7 cellular contexts compared by ENCODE assay signal in the genomic region with DNA sequence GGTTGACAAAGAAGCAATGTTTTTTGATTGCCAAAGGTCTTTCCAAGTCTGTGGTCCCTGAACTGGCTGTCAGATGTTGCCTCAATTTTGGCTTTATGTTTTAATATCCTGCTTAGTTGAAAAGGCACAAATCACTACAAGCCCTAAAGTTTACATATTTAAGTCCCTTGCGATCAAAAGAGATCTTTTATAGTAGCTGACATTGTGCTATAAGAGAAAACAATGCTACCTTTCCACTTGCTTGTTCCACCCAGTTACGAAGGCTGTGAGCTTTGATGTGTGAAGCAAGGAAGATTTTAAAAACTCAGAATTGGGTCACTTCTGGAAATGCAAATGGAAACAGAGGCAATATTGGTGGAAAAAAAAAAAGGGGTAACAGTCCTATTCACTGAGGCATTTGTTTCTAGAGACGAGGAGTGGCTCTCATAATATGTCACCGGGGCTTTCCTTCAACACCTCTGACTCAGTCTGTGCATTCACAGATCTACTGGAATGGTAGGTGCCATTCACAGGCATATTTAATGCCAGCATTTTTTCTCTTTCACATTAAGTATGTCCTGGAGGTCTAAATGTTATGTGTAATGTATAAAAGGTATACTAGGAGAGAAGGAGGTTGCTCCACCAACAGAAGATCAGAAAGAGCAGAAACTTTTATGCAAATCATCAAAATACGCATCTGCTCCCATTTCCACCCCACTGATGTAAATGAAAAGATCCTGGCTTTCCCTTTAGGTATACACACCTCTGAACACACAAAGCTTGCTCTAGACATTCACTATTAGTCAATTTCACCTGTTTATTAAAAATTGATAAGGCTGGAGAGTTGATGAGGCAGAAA.
DNase-seq lines count a peak whose midpoint lies in the region; ATAC-seq and TF ChIP-seq lines count a peak whose summit lies in the region.

No MANE protein-coding gene starts in this region.

- CTCF ChIA-PET in T-cell (lab: Charles Lee) = interaction anchor here in 1 of 2 donors (0.5 kb wide), 1 partner anchor 119 kb away, joined by 4 read pairs; no protein-coding TSS in a partner anchor

- no peak overlapping the region for H3K27ac ChIP-seq in KMS-11

- TF ChIP-seq CTCF in KMS-11 (conservative IDR thresholded peaks at IDR 0.05; ENCODE audit: low read depth, low read length) (no peak), nephron (IDR thresholded peaks at IDR 0.05; ENCODE audit: unreplicated experiment in 3 of 3) (no peak), CD14-positive monocyte (IDR thresholded peaks at IDR 0.05) (no peak)

- H3K27me3 Mint-ChIP-seq in nephron (ENCODE audit: low read depth) = no peaks in the 10 kb centered on the region
- peaks cover 0 to 3% of the 10 kb centered on the region in 2 donors for H3K27me3 Mint-ChIP-seq in T-cell
- peaks cover 0 to 1% (median 0%) of the 10 kb centered on the region in 3 donors for H3K27me3 Mint-ChIP-seq in CD14-positive monocyte (ENCODE audit: low read depth in 3 of 3)

- H3K4me1 Mint-ChIP-seq in nephron (peaks cover 45% of the 10 kb centered on the region), T-cell (no peaks in the 10 kb centered on the region), CD14-positive monocyte (no peaks in the 10 kb centered on the region)

- ATAC-seq in GM19023 (IDR thresholded peaks at IDR 0.05; ENCODE audit: unreplicated experiment) (peak; percentile 94), GM21786 (IDR thresholded peaks at IDR 0.05; ENCODE audit: unreplicated experiment) (peak; percentile 90), T-cell (replicated peaks in 1 of 4) (no peak)

- peak overlapping the region; percentile 8; the same call in 1 of the 2 replicates for H3K4me2 ChIP-seq in KMS-11

- H3K4me1 ChIP-seq in KMS-11 (ENCODE audit: low read depth, poor library complexity, severe bottlenecking) = peaks cover 14% of the 10 kb centered on the region

- H3K27ac Mint-ChIP-seq in nephron (peak overlapping the region in 2 of 3 experiments; percentile 8 to 48), T-cell (no peak overlapping the region), CD14-positive monocyte (no peak overlapping the region)

- H3K4me3 ChIP-seq in KMS-11 (IDR thresholded peaks at IDR 0.05; ENCODE audit: insufficient read depth, low read depth, low read length) = no peak overlapping the region

- H3K4me3 Mint-ChIP-seq in nephron (no peak overlapping the region), T-cell (no peak overlapping the region), CD14-positive monocyte (no peak overlapping the region)

- no peaks in the 10 kb centered on the region for H3K36me3 ChIP-seq in KMS-11 (ENCODE audit: insufficient read depth)

- no peak overlapping the region for H3K9ac ChIP-seq in KMS-11

- H2AFZ ChIP-seq in KMS-11 (ENCODE audit: low read depth) = no peak overlapping the region

- no peak for DNase-seq in T-cell
- no peak for DNase-seq in CD14-positive monocyte (ENCODE audit: low spot score)
- DNase-seq in NCI-H128 (lab: John Stamatoyannopoulos, UW; ENCODE audit: unreplicated experiment) = no peak

- intact Hi-C loops in CD14-positive monocyte (cut with micrococcal nuclease) = no loop called here

- no peaks in the 10 kb centered on the region for H3K27me3 ChIP-seq in KMS-11 (ENCODE audit: insufficient read depth, low read depth)

- POLR2A ChIA-PET in T-cell (lab: Charles Lee) = interaction anchor here (0.5 to 0.7 kb wide), 3 partner anchors 29 to 103 kb away, joined by 3 to 5 read pairs (median 4); no protein-coding TSS in a partner anchor

- H3K9me3 Mint-ChIP-seq in nephron (no peaks in the 10 kb centered on the region), T-cell (no peaks in the 10 kb centered on the region), CD14-positive monocyte (peaks cover 0 to 3% (median 0%) of the 10 kb centered on the region in 7 donors)

- H3K36me3 Mint-ChIP-seq in nephron (ENCODE audit: low read depth) (no peaks in the 10 kb centered on the region), T-cell (no peaks in the 10 kb centered on the region), CD14-positive monocyte (no peaks in the 10 kb centered on the region)

- no peaks in the 10 kb centered on the region for H4K20me1 ChIP-seq in KMS-11 (ENCODE audit: insufficient read depth)

- no peaks in the 10 kb centered on the region for H3K79me2 ChIP-seq in KMS-11 (ENCODE audit: insufficient read depth, low read depth)

Comparison
In these comparisons a context has a peak if more than half of its experiments do, and no peak if none do; other contexts are left out.
1. ATAC-seq: peak in GM19023 (single experiment) and GM21786 (single experiment); none in T-cell (0 of 4).
2. H3K27ac Mint-ChIP-seq: peak in nephron (2 of 3); none in T-cell (0 of 2) and CD14-positive monocyte (0 of 7).